Comparison of ENCODE assay signal across 8 cellular contexts in the genomic region with DNA sequence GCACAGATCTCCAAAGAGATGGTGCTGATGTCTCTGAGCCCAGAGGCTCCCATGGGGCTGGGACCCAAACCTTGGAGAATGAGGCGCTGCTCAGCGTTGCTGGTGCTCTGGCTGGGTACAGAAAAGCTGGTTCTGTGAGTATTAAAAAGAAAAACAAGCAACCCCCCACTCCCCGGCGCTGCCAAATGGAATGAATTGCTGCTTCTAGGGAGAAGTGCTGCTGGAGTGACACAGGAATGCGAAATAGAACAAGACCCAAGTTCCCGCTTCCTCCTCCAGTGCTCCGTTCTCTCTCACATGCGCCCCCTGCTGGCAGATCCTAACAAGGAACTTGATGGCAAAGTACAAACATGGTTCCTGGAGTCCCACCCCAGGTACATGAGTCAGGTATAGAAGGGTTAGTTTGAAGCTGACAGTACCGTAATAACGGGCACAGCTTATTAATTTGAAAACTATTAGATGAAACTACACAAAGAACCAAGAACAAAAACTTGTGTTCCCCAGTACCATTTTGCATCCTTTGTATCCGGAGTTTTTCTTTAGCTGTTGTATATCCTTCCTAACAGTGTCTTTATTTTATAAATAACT. TPM values are rescaled to one million over a fixed set of nuclear protein-coding genes. Genes with fewer than 3 reads are reported as not detected.
DNase-seq lines count a peak whose midpoint lies in the region; ATAC-seq and TF ChIP-seq lines count a peak whose summit lies in the region.

No MANE protein-coding gene starts in this region.

- H4K12ac ChIP-seq in trophoblast cell (ENCODE audit: low read depth, low read length), result no peak overlapping the region

- no peaks in the 10 kb centered on the region for H3K9me3 ChIP-seq in trophoblast cell (ENCODE audit: insufficient read depth, low read depth, low read length)
- no peaks in the 10 kb centered on the region for H3K9me3 ChIP-seq in tibial nerve

- DNase-seq in NCI-H1417 treated with DMSO at 0.1 percent for 48 hours (lab: John Stamatoyannopoulos, UW) (peak; percentile 37), SKM-1 (lab: John Stamatoyannopoulos, UW; ENCODE audit: unreplicated experiment) (peak; percentile 87), glomerular visceral epithelial cell (ENCODE audit: extremely low spot score) (peak; percentile 94), trophoblast cell (peak; percentile 90 to 99), tibial nerve (ENCODE audit: low spot score in 2 of 2) (peak; percentile 95 to 100)
- peak; percentile 94 for DNase-seq in activated naive CD4-positive, alpha-beta T cell treated with anti-CD3 and anti-CD28 coated beads, Interleukin-2, amount 50 U/mL, for 16 hours

- H3K4ac ChIP-seq in trophoblast cell (ENCODE audit: low read depth, low read length), result no peak overlapping the region

- H3K27me3 ChIP-seq in trophoblast cell (ENCODE audit: insufficient read depth, low read length) (no peaks in the 10 kb centered on the region), tibial nerve (no peaks in the 10 kb centered on the region)

- H2AFZ ChIP-seq in trophoblast cell (ENCODE audit: insufficient read depth, low read length, poor library complexity), result peak overlapping the region; percentile 52

- H2BK120ac ChIP-seq in trophoblast cell (ENCODE audit: insufficient read depth, low read length, poor library complexity), result no peak overlapping the region

- ATAC-seq in GM21717 (IDR thresholded peaks at IDR 0.05; ENCODE audit: unreplicated experiment), result no peak

- TF ChIP-seq CTCF in GM12872 (IDR thresholded peaks at IDR 0.05; ENCODE audit: insufficient read depth, low read depth, low read length) (peak; percentile 90), tibial nerve (IDR thresholded peaks at IDR 0.05) (peak; percentile 77 to 92 (median 90))

- no peak overlapping the region for H2BK5ac ChIP-seq in trophoblast cell (ENCODE audit: low read depth, low read length, poor library complexity)

- peaks cover 11% of the 10 kb centered on the region for H3K79me2 ChIP-seq in trophoblast cell (ENCODE audit: control insufficient read depth, insufficient read depth, low read length, poor library complexity)

- H3K4me2 ChIP-seq in trophoblast cell (ENCODE audit: low read length), result peak overlapping the region; percentile 67

- no peak overlapping the region for H3K18ac ChIP-seq in trophoblast cell (ENCODE audit: low read length)

- TF ChIP-seq EP300 in tibial nerve (IDR thresholded peaks at IDR 0.05), result no peak

- H3K79me1 ChIP-seq in trophoblast cell (ENCODE audit: low read length), result peaks cover 6% of the 10 kb centered on the region

- H2AK5ac ChIP-seq in trophoblast cell (ENCODE audit: low read length), result no peak overlapping the region

- H3K4me3 ChIP-seq in trophoblast cell (ENCODE audit: low read depth, low read length) (no peak overlapping the region), tibial nerve (peak overlapping the region in 1 of 4 donors; percentile 20)

- TF ChIP-seq POLR2A in tibial nerve (IDR thresholded peaks at IDR 0.05), result no peak

- no peak overlapping the region for H4K91ac ChIP-seq in trophoblast cell (ENCODE audit: low read depth, low read length)

- H3K36me3 ChIP-seq in trophoblast cell (ENCODE audit: control insufficient read depth in 1 of 2, insufficient read depth in 2 of 2, low read length in 2 of 2) (peaks cover 6 to 7% of the 10 kb centered on the region in 2 experiments), tibial nerve (peaks cover 0 to 11% (median 8%) of the 10 kb centered on the region in 3 donors)

- no peak overlapping the region for H3K9ac ChIP-seq in trophoblast cell (ENCODE audit: low read length)

- no peak overlapping the region for H3K14ac ChIP-seq in trophoblast cell (ENCODE audit: low read length)

- H3K4me1 ChIP-seq in trophoblast cell (ENCODE audit: control insufficient read depth in 1 of 2, insufficient read depth in 2 of 2, low read length in 2 of 2), result peaks cover 5 to 11% of the 10 kb centered on the region in 2 experiments
- peaks cover 0 to 15% (median 9%) of the 10 kb centered on the region in 4 donors for H3K4me1 ChIP-seq in tibial nerve

- H3K27ac ChIP-seq in trophoblast cell (ENCODE audit: low read depth, low read length) (no peak overlapping the region), tibial nerve (peak overlapping the region in 1 of 4 donors; percentile 53)

- H2BK12ac ChIP-seq in trophoblast cell (ENCODE audit: low read length), result no peak overlapping the region

- peak overlapping the region; percentile 6 for H4K8ac ChIP-seq in trophoblast cell (ENCODE audit: low read depth, low read length)

- H3K23ac ChIP-seq in trophoblast cell (ENCODE audit: low read length), result no peak overlapping the region

- WGBS in trophoblast cell (ENCODE audit: extremely low coverage, insufficient coverage, insufficient read length), result no CpG with 5 or more reads among the region's 11 CpGs
- 16 to 17% methylated on average over 11 of the region's 11 CpGs for WGBS in tibial nerve, 2 donors

RNA-seq across cellular contexts. Expression of gene DDX27, which starts 2.1 kb away (rescaled TPM):
- polyA plus RNA-seq in trophoblast cell (2013), result 54.1 and 54.7 TPM in 2 replicates
- total RNA-seq in tibial nerve, result 10 to 100 TPM; 24.5 to 33.4 (median 28.3) TPM

RNA-seq across cellular contexts. Expression of gene STAU1, which starts 29.0 kb away (rescaled TPM):
- 90.8 and 93.2 TPM in 2 replicates for polyA plus RNA-seq in trophoblast cell (2013)
- total RNA-seq in tibial nerve, result 10 to 100 TPM; 64.2 to 79.8 (median 70.9) TPM

Comparison
In these comparisons a context has a peak if more than half of its experiments do, and no peak if none do; other contexts are left out.
1. DNase-seq: peak in every context shown above with its lines; median percentile 98 in tibial nerve; 94 in trophoblast cell; 94 in activated naive CD4-positive, alpha-beta T cell treated with anti-CD3 and anti-CD28 coated beads, Interleukin-2, amount 50 U/mL, for 16 hours; 94 in glomerular visceral epithelial cell; 87 in SKM-1; 37 in NCI-H1417 treated with DMSO at 0.1 percent for 48 hours.